ENCODE assay signal across 1 cellular context in genomic region chr7:42065942-42066341, GRCh38.
TF ChIP-seq lines count a peak whose summit lies in the region.

No MANE protein-coding gene starts in this region.

TF ChIP-seq in IMR-90, 13 proteins besides CTCF, POLR2A, EP300 and RAD21 (continued from another document):
- TF ChIP-seq CEBPB (IDR thresholded peaks at IDR 0.05; ENCODE audit: low read depth, low read length), result no peak
- no peak for TF ChIP-seq MAFK (IDR thresholded peaks at IDR 0.05; ENCODE audit: low read depth, low read length)
